ENCODE assay signal across 8 cellular contexts in the genomic region with DNA sequence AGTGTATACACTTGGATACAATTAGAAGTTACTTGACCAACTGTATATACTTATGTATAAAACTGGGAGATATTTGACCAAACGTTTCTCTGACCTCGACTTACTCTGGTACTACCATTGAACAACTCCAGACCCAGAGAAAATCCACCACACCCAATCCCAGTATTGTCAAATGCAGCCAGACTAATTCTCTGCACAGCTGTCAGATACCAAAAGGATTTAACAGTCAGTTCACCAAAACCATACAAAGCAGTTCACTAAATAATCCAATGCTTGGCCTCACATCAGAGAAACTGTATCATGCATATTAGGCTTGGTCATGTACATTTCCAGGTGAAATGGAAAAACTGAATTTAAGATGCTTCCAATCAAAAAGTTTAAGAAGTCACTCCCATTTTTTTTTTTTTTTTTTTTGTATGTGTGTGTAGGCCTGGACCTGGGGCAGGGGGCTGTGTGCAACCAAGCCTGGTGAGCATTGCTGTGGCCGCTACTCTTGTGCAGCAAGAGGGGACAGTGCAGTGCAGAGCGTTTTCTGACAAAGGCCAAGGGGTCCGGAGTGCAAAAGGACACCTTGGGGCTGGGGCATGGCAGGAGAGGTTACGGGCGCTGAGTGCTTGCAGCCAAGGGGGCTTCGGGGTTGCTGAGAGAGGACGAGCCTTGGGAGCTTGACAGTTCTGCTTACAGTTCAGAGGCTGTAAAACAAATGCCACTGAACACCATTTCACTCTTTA. TPM values are rescaled to one million over a fixed set of nuclear protein-coding genes. Genes with fewer than 3 reads are reported as not detected.
A peak's percentile ranks its signal among the peaks of the same experiment; 100 is the strongest.
DNase-seq lines count a peak whose midpoint lies in the region; ATAC-seq and TF ChIP-seq lines count a peak whose summit lies in the region.

No MANE protein-coding gene starts in this region.

- H2AFZ ChIP-seq in GM23248 = no peak overlapping the region

- ATAC-seq in T-cell (replicated peaks in 1 of 4) (no peak), omental fat pad (ENCODE audit: low FRiP score) (no peak), GM21360 (IDR thresholded peaks at IDR 0.05; ENCODE audit: unreplicated experiment) (no peak), GM21825 (IDR thresholded peaks at IDR 0.05; ENCODE audit: unreplicated experiment) (no peak)

- POLR2A ChIA-PET in T-cell (lab: Charles Lee) = interaction anchor here (0.6 to 1.1 kb wide), 3 partner anchors 12 to 311 kb away, joined by 3 to 4 read pairs (median 3); no protein-coding TSS in a partner anchor

- H3K27me3 ChIP-seq in GM23248 (replicated peaks; ENCODE audit: insufficient read depth) (no peaks in the 10 kb centered on the region), skeletal muscle satellite cell (ENCODE audit: control insufficient read depth, insufficient read depth, low read length) (no peaks in the 10 kb centered on the region)

- peak overlapping the region in 1 of 2 donors; percentile 41 for H3K27ac Mint-ChIP-seq in T-cell

- H3K4me1 ChIP-seq in GM23248 (ENCODE audit: insufficient read depth) (peaks cover 37% of the 10 kb centered on the region), skeletal muscle satellite cell (ENCODE audit: control insufficient read depth, insufficient read depth, low read length) (peaks cover 27% of the 10 kb centered on the region)

- CTCF ChIA-PET in T-cell (lab: Charles Lee) = interaction anchor here (0.7 to 1.0 kb wide), 3 partner anchors 10 to 311 kb away, joined by 3 to 5 read pairs (median 3); no protein-coding TSS in a partner anchor

- peak overlapping the region; percentile 99 for H3K27ac ChIP-seq in GM23248

- no peaks in the 10 kb centered on the region for H3K36me3 ChIP-seq in GM23248 (ENCODE audit: low read depth)
- H3K36me3 ChIP-seq in skeletal muscle satellite cell (ENCODE audit: insufficient read depth, low read length) = no peaks in the 10 kb centered on the region

- H3K79me2 ChIP-seq in GM23248 (ENCODE audit: insufficient read depth) = peaks cover 91% of the 10 kb centered on the region

- peak overlapping the region; percentile 93 for H3K4me3 ChIP-seq in GM23248
- peak overlapping the region; percentile 94 for H3K4me3 ChIP-seq in fibroblast of villous mesenchyme (ENCODE audit: low read depth, low read length)
- H3K4me3 ChIP-seq in skeletal muscle satellite cell (ENCODE audit: low read length) = peak overlapping the region; percentile 85

- H3K9me2 ChIP-seq in GM23248 (ENCODE audit: insufficient read depth) = no peaks in the 10 kb centered on the region

- in situ Hi-C loops in GM23248 (cut with MboI) = no loop called here

- no peaks in the 10 kb centered on the region for H3K9me3 Mint-ChIP-seq in T-cell

- peak overlapping the region; percentile 98 for H3K9ac ChIP-seq in GM23248
- H3K9ac ChIP-seq in skeletal muscle satellite cell (ENCODE audit: low read depth, low read length) = peak overlapping the region; percentile 90

- 32 to 40% methylated on average over 9 of the region's 9 CpGs for WGBS in GM23248 (ENCODE audit: low coverage in 1 of 2, low lambda C conversion rate in 2 of 2, missing lambda C conversion rate in 2 of 2), 2 experiments

- H3K4me1 Mint-ChIP-seq in T-cell = peaks cover 73 to 75% (median 75%) of the 10 kb centered on the region in 3 donors

- H3K27me3 Mint-ChIP-seq in T-cell = no peaks in the 10 kb centered on the region

- no peak for TF ChIP-seq CTCF in fibroblast of villous mesenchyme (IDR thresholded peaks at IDR 0.05; ENCODE audit: insufficient read depth, low read depth, low read length)
- TF ChIP-seq CTCF in omental fat pad (IDR thresholded peaks at IDR 0.05) = no peak

- DNase-seq in GM23248 (peak; percentile 9), T-cell (no peak), fibroblast of villous mesenchyme (ENCODE audit: low read depth) (no peak), cerebellum (ENCODE audit: low spot score) (no peak), omental fat pad (ENCODE audit: low spot score) (no peak)

- peak overlapping the region; percentile 93 to 98 (median 94) for H3K4me3 Mint-ChIP-seq in T-cell

- H4K20me1 ChIP-seq in GM23248 (ENCODE audit: insufficient read depth) = no peaks in the 10 kb centered on the region

- H3K9me3 ChIP-seq in GM23248 (ENCODE audit: low read depth) (no peaks in the 10 kb centered on the region), skeletal muscle satellite cell (replicated peaks; ENCODE audit: low read length) (no peaks in the 10 kb centered on the region)

- no peaks in the 10 kb centered on the region for H3K36me3 Mint-ChIP-seq in T-cell

- peaks cover 10% of the 10 kb centered on the region; the same call in 1 of the 2 replicates for H3F3A ChIP-seq in GM23248 (ENCODE audit: insufficient read depth)

- peak overlapping the region; percentile 100 for H3K4me2 ChIP-seq in GM23248 (ENCODE audit: unreplicated experiment)
- peak overlapping the region; percentile 95 for H3K4me2 ChIP-seq in skeletal muscle satellite cell (ENCODE audit: low read length)

RNA-seq across cellular contexts. Expression of a gene that starts 1.4 kb away (rescaled TPM):
- total RNA-seq in GM23248 (2014; rRNA removed; shearing (Covaris generic)) = 42.2 and 50.7 TPM in 2 replicates
- 18.8 and 21.5 TPM in 2 replicates for polyA plus RNA-seq in GM23248 (2016; fragmentation: Nextera tagmentation; extraction: Ambion mirVana)
- 10 to 100 TPM; 23.5 to 33.9 (median 33.6) TPM for total RNA-seq in T-cell
- total RNA-seq in fibroblast of villous mesenchyme = 47.4 and 65.2 TPM in 2 replicates
- 58.1 and 69.7 TPM in 2 replicates for total RNA-seq in skeletal muscle satellite cell (2012; rRNA removed)
- 68.3 TPM for total RNA-seq in cerebellum
- 10 to 100 TPM; 42.1 to 53.1 (median 47.9) TPM for total RNA-seq in omental fat pad

RNA-seq across cellular contexts. Expression of a gene that starts 1.8 kb away (rescaled TPM):
- 2.9 TPM in 2 replicates for total RNA-seq in GM23248 (2014; rRNA removed; shearing (Covaris generic))
- 1.2 and 1.3 TPM in 2 replicates for polyA plus RNA-seq in GM23248 (2016; fragmentation: Nextera tagmentation; extraction: Ambion mirVana)
- total RNA-seq in T-cell (1 to 10 TPM in 4 of 5 donors, under 1 TPM in 1; 0.88 to 1.7 (median 1.4) TPM), fibroblast of villous mesenchyme (4.2 and 4.7 TPM in 2 replicates), cerebellum (7.9 TPM), omental fat pad (1 to 10 TPM; 1.2 to 5.7 (median 2.2) TPM)
- total RNA-seq in skeletal muscle satellite cell (2012; rRNA removed) = 3.3 and 3.8 TPM in 2 replicates
